11 cellular contexts compared by ENCODE assay signal in the genomic region with DNA sequence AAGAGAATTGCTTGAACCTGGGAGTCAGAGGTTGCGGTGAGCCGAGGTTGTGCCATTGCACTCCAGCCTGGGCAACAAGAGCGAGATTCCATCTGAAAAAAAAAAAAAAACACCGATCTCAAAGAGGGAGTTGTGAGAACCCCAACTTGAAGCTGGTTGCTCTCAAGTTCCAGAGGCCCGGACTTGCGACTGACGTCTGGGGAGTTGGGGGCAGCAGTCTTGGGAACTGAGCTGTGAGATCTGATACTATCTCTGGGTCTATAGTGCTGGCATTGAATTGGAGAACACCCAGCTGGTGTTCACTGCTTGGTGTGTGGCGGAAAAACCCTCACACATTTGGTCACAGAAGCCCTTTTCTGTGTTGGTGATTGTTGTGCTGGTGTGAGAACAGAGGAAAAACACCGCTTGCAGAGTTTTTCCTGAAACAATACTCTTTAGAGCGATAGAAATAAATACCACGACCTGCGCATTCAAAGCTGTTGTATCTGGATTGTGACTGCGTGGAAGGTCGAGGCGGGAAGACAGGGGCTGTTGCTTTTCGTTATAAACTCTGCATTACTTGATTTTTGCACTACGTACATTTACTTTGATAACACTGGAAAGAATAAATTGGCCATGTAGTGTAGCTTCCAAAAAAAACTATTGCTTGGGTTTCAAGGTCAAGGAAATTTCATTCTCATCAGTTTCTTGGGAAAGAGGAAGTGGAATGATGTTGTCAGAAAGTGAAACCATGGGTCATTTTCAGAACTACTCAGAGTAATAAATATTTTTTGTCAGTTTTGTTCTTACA. TPM values are rescaled to one million over a fixed set of nuclear protein-coding genes. Genes with fewer than 3 reads are reported as not detected.
A peak's percentile ranks its signal among the peaks of the same experiment; 100 is the strongest.
DNase-seq lines count a peak whose midpoint lies in the region; ATAC-seq and TF ChIP-seq lines count a peak whose summit lies in the region.
"Had no signal": no experiment of that assay in that cellular context is flagged by ENCODE, and none has a peak within 500 bp of the region (broad histone marks: within the 10 kb centered on the region; RNA-seq: fewer than 3 reads in every experiment).

No MANE protein-coding gene starts in this region.

- H3F3A ChIP-seq in neural progenitor cell (ENCODE audit: low read depth): no peaks in the 10 kb centered on the region

- H3K9me3 ChIP-seq in neural progenitor cell (ENCODE audit: low read depth): no peaks in the 10 kb centered on the region

- H3K27me3 Mint-ChIP-seq in neural progenitor cell (ENCODE audit: insufficient read depth, low read depth): peaks cover 8% of the 10 kb centered on the region

- no peaks in the 10 kb centered on the region for H4K20me1 ChIP-seq in neural progenitor cell (ENCODE audit: low read depth)

- H3K36me3 Mint-ChIP-seq in neural progenitor cell: peaks cover 12% of the 10 kb centered on the region

- H3K27ac Mint-ChIP-seq in neural progenitor cell: peak overlapping the region; percentile 31

- no peaks in the 10 kb centered on the region for H3K36me3 ChIP-seq in neural progenitor cell

- H3K9me3 Mint-ChIP-seq in neural progenitor cell: no peaks in the 10 kb centered on the region

- no peaks in the 10 kb centered on the region for H3K4me1 ChIP-seq in neural progenitor cell

- H3K4me1 Mint-ChIP-seq in neural progenitor cell: no peaks in the 10 kb centered on the region

- H3K27ac ChIP-seq in neural progenitor cell: no peak overlapping the region

- H2AFZ ChIP-seq in neural progenitor cell (replicated peaks): no peak overlapping the region

- TF ChIP-seq CTCF in neural progenitor cell (IDR thresholded peaks at IDR 0.05): no peak

- no peak overlapping the region for H3K4me3 ChIP-seq in neural progenitor cell

- no peak overlapping the region for H3K4me3 Mint-ChIP-seq in neural progenitor cell

- no peaks in the 10 kb centered on the region for H3K79me2 ChIP-seq in neural progenitor cell (ENCODE audit: low read depth)

- ATAC-seq in GM18517 (IDR thresholded peaks at IDR 0.05; ENCODE audit: unreplicated experiment) (peak; percentile 38), HG02610 (IDR thresholded peaks at IDR 0.05; ENCODE audit: unreplicated experiment) (peak; percentile 41)
- ATAC-seq: HCT116 had no signal

- no peak overlapping the region for H3K4me2 ChIP-seq in neural progenitor cell

- no peak overlapping the region for H3K9ac ChIP-seq in neural progenitor cell

- DNase-seq in RPMI8226 (peak; percentile 13), neural progenitor cell (ENCODE audit: low spot score) (no peak), NCI-H2107 treated with DMSO at 0.1 percent for 48 hours (lab: John Stamatoyannopoulos, UW; ENCODE audit: unreplicated experiment) (no peak), retina (no peak), NCI-H2081 (lab: John Stamatoyannopoulos, UW) (no peak)
- DNase-seq: foreskin fibroblast; occipital lobe; stimulated activated CD4-positive, alpha-beta T cell treated with anti-CD3 and anti-CD28 coated beads, Interleukin-1b, Interleukin-23, amount 100 ng/mL, for 48 hours had no signal

- no peaks in the 10 kb centered on the region for H3K27me3 ChIP-seq in neural progenitor cell

RNA-seq across cellular contexts. Expression of gene SCIMP, which starts 8.8 kb away (rescaled TPM):
- not detected in 2 replicates for total RNA-seq in neural progenitor cell (ENCODE audit: low replicate concordance)

RNA-seq across cellular contexts. Expression of gene ZNF594, which starts 34.2 kb away (rescaled TPM):
- 19.5 and 25.3 TPM in 2 replicates for total RNA-seq in neural progenitor cell (ENCODE audit: low replicate concordance)

RNA-seq across cellular contexts. Expression of gene RABEP1, which starts 56.2 kb away (rescaled TPM):
- total RNA-seq in neural progenitor cell (ENCODE audit: low replicate concordance): 43.2 and 50.0 TPM in 2 replicates
